1 cellular context compared by ENCODE assay signal in genomic region chr10:102644646-102645387, GRCh38.
A peak's percentile ranks its signal among the peaks of the same experiment; 100 is the strongest.
TF ChIP-seq lines count a peak whose summit lies in the region.

No MANE protein-coding gene starts in this region.

TF ChIP-seq in HepG2, 621 proteins besides CTCF, POLR2A, EP300 and RAD21 (continued from another document and continues in another):
- TF ChIP-seq ADNP (CRISPR knock-in tag; IDR thresholded peaks at IDR 0.05) (0 out of 2 replicates have a peak, but pooled peaks have one; percentile 51), ZNF317 (CRISPR knock-in tag; IDR thresholded peaks at IDR 0.05) (peak; percentile 50; the same call in 1 of the 2 replicates), ZNF670 (CRISPR knock-in tag; IDR thresholded peaks at IDR 0.05; ENCODE audit: borderline replicate concordance) (no peak; the same call in 1 of the 2 replicates), TOPORS (CRISPR knock-in tag; IDR thresholded peaks at IDR 0.05) (peak; percentile 87), ZNF234 (CRISPR knock-in tag; conservative IDR thresholded peaks at IDR 0.05) (peak; percentile 98), RARG (CRISPR knock-in tag; IDR thresholded peaks at IDR 0.05; ENCODE audit: low read depth) (peak; percentile 88; the same call in 1 of the 2 replicates), ZNF12 (CRISPR knock-in tag; IDR thresholded peaks at IDR 0.05) (peak; percentile 72; the same call in 1 of the 2 replicates), ETV6 (CRISPR knock-in tag; conservative IDR thresholded peaks at IDR 0.05) (peak; percentile 81; the same call in 1 of the 2 replicates), ONECUT2 (CRISPR knock-in tag; IDR thresholded peaks at IDR 0.05) (peak; percentile 64), JUN (CRISPR knock-in tag; IDR thresholded peaks at IDR 0.05) (peak; percentile 69), RNF2 (conservative IDR thresholded peaks at IDR 0.05; ENCODE audit: low read depth) (peak; percentile 97), ZNF570 (CRISPR knock-in tag; IDR thresholded peaks at IDR 0.05; ENCODE audit: borderline replicate concordance) (peak; percentile 94), GATAD2A (CRISPR knock-in tag; IDR thresholded peaks at IDR 0.05) (no peak; the same call in 1 of the 2 replicates), ZKSCAN5 (CRISPR knock-in tag; IDR thresholded peaks at IDR 0.05) (no peak), LBX2 (CRISPR knock-in tag; IDR thresholded peaks at IDR 0.05; ENCODE audit: borderline replicate concordance) (peak; percentile 77; the same call in 1 of the 2 replicates), PRDM15 (CRISPR knock-in tag; IDR thresholded peaks at IDR 0.05) (0 out of 2 replicates have a peak, but pooled peaks have one; percentile 22), CCDC6 (CRISPR knock-in tag; IDR thresholded peaks at IDR 0.05) (peak; percentile 91; the same call in 1 of the 2 replicates), SOX13 (IDR thresholded peaks at IDR 0.05) (no peak), SOX13 (CRISPR knock-in tag; conservative IDR thresholded peaks at IDR 0.05 in 1 of 2, IDR thresholded peaks at IDR 0.05 in 1 of 2) (peak in 1 of 2 experiments; percentile 30; a peak in 1 of 4 replicates), NR2F1 (CRISPR knock-in tag; IDR thresholded peaks at IDR 0.05) (no peak), RFX3 (CRISPR knock-in tag; IDR thresholded peaks at IDR 0.05) (no peak), ZNF503 (CRISPR knock-in tag; IDR thresholded peaks at IDR 0.05) (peak; percentile 50), SYNCRIP (IDR thresholded peaks at IDR 0.05; ENCODE audit: insufficient read depth, low read depth, low read length) (no peak), TAF1 (CRISPR knock-in tag; IDR thresholded peaks at IDR 0.05) (peak; percentile 67), NFKB2 (CRISPR knock-in tag; IDR thresholded peaks at IDR 0.05; ENCODE audit: borderline replicate concordance) (peak; percentile 82; the same call in 1 of the 2 replicates), ZNF607 (CRISPR knock-in tag; IDR thresholded peaks at IDR 0.05; ENCODE audit: borderline replicate concordance) (peak; percentile 89), ZNF337 (CRISPR knock-in tag; IDR thresholded peaks at IDR 0.05; ENCODE audit: borderline replicate concordance, low read depth) (peak; percentile 50; the same call in 1 of the 2 replicates), ATRX (CRISPR knock-in tag; IDR thresholded peaks at IDR 0.05; ENCODE audit: borderline replicate concordance) (no peak), ZNF451 (CRISPR knock-in tag; IDR thresholded peaks at IDR 0.05) (peak; percentile 86; the same call in 1 of the 2 replicates), GABPA (IDR thresholded peaks at IDR 0.05; ENCODE audit: low read depth, low read length) (no peak), GABPA (CRISPR knock-in tag; IDR thresholded peaks at IDR 0.05; ENCODE audit: low read depth) (no peak), ZBTB10 (CRISPR knock-in tag; IDR thresholded peaks at IDR 0.05; ENCODE audit: borderline replicate concordance) (peak; percentile 29; the same call in 1 of the 2 replicates), MIXL1 (CRISPR knock-in tag; IDR thresholded peaks at IDR 0.05) (0 out of 2 replicates have a peak, but pooled peaks have one; percentile 34), ZNF567 (CRISPR knock-in tag; IDR thresholded peaks at IDR 0.05; ENCODE audit: borderline replicate concordance) (no peak), ZNF75D (CRISPR knock-in tag; IDR thresholded peaks at IDR 0.05; ENCODE audit: borderline replicate concordance) (peak; percentile 88; the same call in 1 of the 2 replicates), ZBTB14 (CRISPR knock-in tag; IDR thresholded peaks at IDR 0.05) (peak; percentile 62; the same call in 1 of the 2 replicates), DZIP1 (CRISPR knock-in tag; IDR thresholded peaks at IDR 0.05) (peak; percentile 59; the same call in 1 of the 2 replicates), SNAPC2 (CRISPR knock-in tag; IDR thresholded peaks at IDR 0.05) (no peak; the same call in none of the 2 replicates), SRSF1 (optimal IDR thresholded peaks at IDR 0.05; ENCODE audit: low read depth, low read length) (no peak), ZNF382 (CRISPR knock-in tag; IDR thresholded peaks at IDR 0.05; ENCODE audit: borderline replicate concordance) (no peak), KAT2B (IDR thresholded peaks at IDR 0.05; ENCODE audit: borderline replicate concordance, low read depth, low read length) (no peak)
- TF ChIP-seq, protein P1, sequence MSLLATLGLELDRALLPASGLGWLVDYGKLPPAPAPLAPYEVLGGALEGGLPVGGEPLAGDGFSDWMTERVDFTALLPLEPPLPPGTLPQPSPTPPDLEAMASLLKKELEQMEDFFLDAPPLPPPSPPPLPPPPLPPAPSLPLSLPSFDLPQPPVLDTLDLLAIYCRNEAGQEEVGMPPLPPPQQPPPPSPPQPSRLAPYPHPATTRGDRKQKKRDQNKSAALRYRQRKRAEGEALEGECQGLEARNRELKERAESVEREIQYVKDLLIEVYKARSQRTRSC (CRISPR knock-in tag; IDR thresholded peaks at IDR 0.05; ENCODE audit: low read depth), result peak; percentile 84; the same call in 1 of the 2 replicates
- TF ChIP-seq, protein P2, sequence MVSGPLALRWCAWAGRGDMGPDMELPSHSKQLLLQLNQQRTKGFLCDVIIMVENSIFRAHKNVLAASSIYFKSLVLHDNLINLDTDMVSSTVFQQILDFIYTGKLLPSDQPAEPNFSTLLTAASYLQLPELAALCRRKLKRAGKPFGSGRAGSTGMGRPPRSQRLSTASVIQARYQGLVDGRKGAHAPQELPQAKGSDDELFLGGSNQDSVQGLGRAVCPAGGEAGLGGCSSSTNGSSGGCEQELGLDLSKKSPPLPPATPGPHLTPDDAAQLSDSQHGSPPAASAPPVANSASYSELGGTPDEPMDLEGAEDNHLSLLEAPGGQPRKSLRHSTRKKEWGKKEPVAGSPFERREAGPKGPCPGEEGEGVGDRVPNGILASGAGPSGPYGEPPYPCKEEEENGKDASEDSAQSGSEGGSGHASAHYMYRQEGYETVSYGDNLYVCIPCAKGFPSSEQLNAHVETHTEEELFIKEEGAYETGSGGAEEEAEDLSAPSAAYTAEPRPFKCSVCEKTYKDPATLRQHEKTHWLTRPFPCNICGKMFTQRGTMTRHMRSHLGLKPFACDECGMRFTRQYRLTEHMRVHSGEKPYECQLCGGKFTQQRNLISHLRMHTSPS (CRISPR knock-in tag; IDR thresholded peaks at IDR 0.05; ENCODE audit: low read depth), result peak; percentile 87
- TF ChIP-seq, protein P3, sequence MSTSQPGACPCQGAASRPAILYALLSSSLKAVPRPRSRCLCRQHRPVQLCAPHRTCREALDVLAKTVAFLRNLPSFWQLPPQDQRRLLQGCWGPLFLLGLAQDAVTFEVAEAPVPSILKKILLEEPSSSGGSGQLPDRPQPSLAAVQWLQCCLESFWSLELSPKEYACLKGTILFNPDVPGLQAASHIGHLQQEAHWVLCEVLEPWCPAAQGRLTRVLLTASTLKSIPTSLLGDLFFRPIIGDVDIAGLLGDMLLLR (CRISPR knock-in tag; IDR thresholded peaks at IDR 0.05), result peak; percentile 94
- TF ChIP-seq, protein P4, sequence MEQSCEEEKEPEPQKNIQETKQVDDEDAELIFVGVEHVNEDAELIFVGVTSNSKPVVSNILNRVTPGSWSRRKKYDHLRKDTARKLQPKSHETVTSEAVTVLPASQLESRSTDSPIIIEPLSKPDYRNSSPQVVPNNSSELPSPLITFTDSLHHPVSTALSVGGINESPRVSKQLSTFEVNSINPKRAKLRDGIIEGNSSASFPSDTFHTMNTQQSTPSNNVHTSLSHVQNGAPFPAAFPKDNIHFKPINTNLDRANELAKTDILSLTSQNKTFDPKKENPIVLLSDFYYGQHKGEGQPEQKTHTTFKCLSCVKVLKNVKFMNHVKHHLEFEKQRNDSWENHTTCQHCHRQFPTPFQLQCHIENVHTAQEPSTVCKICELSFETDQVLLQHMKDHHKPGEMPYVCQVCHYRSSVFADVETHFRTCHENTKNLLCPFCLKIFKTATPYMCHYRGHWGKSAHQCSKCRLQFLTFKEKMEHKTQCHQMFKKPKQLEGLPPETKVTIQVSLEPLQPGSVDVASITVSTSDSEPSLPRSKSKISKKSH (CRISPR knock-in tag; IDR thresholded peaks at IDR 0.05; ENCODE audit: borderline replicate concordance), result peak; percentile 83; the same call in 1 of the 2 replicates
